ENCODE assay signal across 8 cellular contexts in genomic region chr6:50816115-50816675, GRCh38. TPM values are rescaled to one million over a fixed set of nuclear protein-coding genes. Genes with fewer than 3 reads are reported as not detected.
DNase-seq lines count a peak whose midpoint lies in the region; ATAC-seq and TF ChIP-seq lines count a peak whose summit lies in the region.

No MANE protein-coding gene starts in this region.

- peaks cover 69% of the 10 kb centered on the region for H3K27me3 Mint-ChIP-seq in Calu3 (ENCODE audit: unreplicated experiment)
- peaks cover 55 to 65% (median 65%) of the 10 kb centered on the region in 3 donors for H3K27me3 Mint-ChIP-seq in naive B cell
- peaks cover 63% of the 10 kb centered on the region for H3K27me3 Mint-ChIP-seq in stimulated activated naive CD8-positive, alpha-beta T cell treated with anti-CD3 and anti-CD28 coated beads, Interleukin-15, amount 100 ng/mL, for 72 hours

- peak; percentile 70 for TF ChIP-seq CTCF in Calu3 (IDR thresholded peaks at IDR 0.05; ENCODE audit: unreplicated experiment)

- H3K4me1 Mint-ChIP-seq in Calu3 (ENCODE audit: low read depth, unreplicated experiment) (peaks cover 18% of the 10 kb centered on the region), naive B cell (peaks cover 11 to 21% (median 15%) of the 10 kb centered on the region in 3 donors)
- peaks cover 20% of the 10 kb centered on the region for H3K4me1 Mint-ChIP-seq in stimulated activated naive CD8-positive, alpha-beta T cell treated with anti-CD3 and anti-CD28 coated beads, Interleukin-15, amount 100 ng/mL, for 72 hours

- peaks cover 8% of the 10 kb centered on the region for H3K36me3 Mint-ChIP-seq in Calu3 (ENCODE audit: insufficient read depth, unreplicated experiment)
- no peaks in the 10 kb centered on the region for H3K36me3 Mint-ChIP-seq in naive B cell

- no peak overlapping the region for H3K27ac Mint-ChIP-seq in Calu3 (ENCODE audit: unreplicated experiment)
- peak overlapping the region in 3 of 6 donors; percentile 46 to 85 (median 56) for H3K27ac Mint-ChIP-seq in naive B cell
- no peak overlapping the region for H3K27ac Mint-ChIP-seq in stimulated activated naive CD8-positive, alpha-beta T cell treated with anti-CD3 and anti-CD28 coated beads, Interleukin-15, amount 100 ng/mL, for 72 hours

- H3K9me3 Mint-ChIP-seq in Calu3 (ENCODE audit: low read depth, unreplicated experiment): no peaks in the 10 kb centered on the region
- peaks cover 0 to 1% (median 0%) of the 10 kb centered on the region in 7 donors for H3K9me3 Mint-ChIP-seq in naive B cell
- no peaks in the 10 kb centered on the region for H3K9me3 Mint-ChIP-seq in stimulated activated naive CD8-positive, alpha-beta T cell treated with anti-CD3 and anti-CD28 coated beads, Interleukin-15, amount 100 ng/mL, for 72 hours

- no TSS peak for BruUV-seq in Calu3 (replicated peaks; lab: Mats Ljungman, UMichigan)

- CTCF ChIA-PET in Calu3 (lab: Charles Lee): interaction anchor here (0.7 to 0.9 kb wide), 2 partner anchors 24 to 723 kb away, joined by 3 to 4 read pairs; no protein-coding TSS in a partner anchor

- peak overlapping the region; percentile 80 for H3K4me3 Mint-ChIP-seq in Calu3 (ENCODE audit: low read depth, unreplicated experiment)
- H3K4me3 Mint-ChIP-seq in naive B cell: peak overlapping the region; percentile 72 to 94 (median 86)
- peak overlapping the region; percentile 77 to 83 for H3K4me3 Mint-ChIP-seq in stimulated activated naive CD8-positive, alpha-beta T cell treated with anti-CD3 and anti-CD28 coated beads, Interleukin-15, amount 100 ng/mL, for 72 hours

- DNase-seq in Calu3 (peak; percentile 75), NCI-H748 treated with DMSO at 0.1 percent for 48 hours (lab: John Stamatoyannopoulos, UW) (peak; percentile 78), naive B cell (peak; percentile 32)
- DNase-seq in activated CD8-positive, alpha-beta memory T cell treated with anti-CD3 and anti-CD28 coated beads, Interleukin-2, amount 50 U/mL, for 1 hour (ENCODE audit: extremely low read depth): peak; percentile 3
- peak; percentile 46 to 56 for DNase-seq in stimulated activated naive CD8-positive, alpha-beta T cell treated with anti-CD3 and anti-CD28 coated beads, Interleukin-15, amount 100 ng/mL, for 72 hours

- ATAC-seq in GM19438 (IDR thresholded peaks at IDR 0.05; ENCODE audit: low read depth, unreplicated experiment) (peak; percentile 81), HG03520 (IDR thresholded peaks at IDR 0.05; ENCODE audit: unreplicated experiment) (peak; percentile 72), esophagus mucosa (peak; percentile 68), naive B cell (ENCODE audit: low read depth in 2 of 2) (peak in 1 of 2 donors; percentile 32)
- no peak for ATAC-seq in stimulated activated naive CD8-positive, alpha-beta T cell treated with anti-CD3 and anti-CD28 coated beads, Interleukin-15, amount 100 ng/mL, for 72 hours

- intact Hi-C loops in Calu3 (cut with micrococcal nuclease; ENCODE audit: unreplicated experiment): loop anchor here (1.0 to 10.0 kb wide), 5 partner anchors 209 to 1209 kb away; no protein-coding TSS in a partner anchor

RNA-seq across cellular contexts. Expression of gene TFAP2B, which starts 2.5 kb away (rescaled TPM):
- total RNA-seq in Calu3 (2022): not detected in 2 replicates
- total RNA-seq in esophagus mucosa: 1.4 TPM
- polyA plus RNA-seq in naive B cell (ENCODE audit: low read depth in 6 of 6): not detected

Comparison
In these comparisons a context has a peak if more than half of its experiments do, and no peak if none do; other contexts are left out.
1. DNase-seq: peak in every context shown above with its lines; median percentile 78 in NCI-H748 treated with DMSO at 0.1 percent for 48 hours; 75 in Calu3; 51 in stimulated activated naive CD8-positive, alpha-beta T cell treated with anti-CD3 and anti-CD28 coated beads, Interleukin-15, amount 100 ng/mL, for 72 hours; 32 in naive B cell; 3 in activated CD8-positive, alpha-beta memory T cell treated with anti-CD3 and anti-CD28 coated beads, Interleukin-2, amount 50 U/mL, for 1 hour.